8 cellular contexts compared by ENCODE assay signal in genomic region chr1:33641099-33641830, GRCh38.
A peak's percentile ranks its signal among the peaks of the same experiment; 100 is the strongest.
DNase-seq lines count a peak whose midpoint lies in the region; ATAC-seq, FAIRE-seq and TF ChIP-seq lines count a peak whose summit lies in the region.
"Had no signal": no experiment of that assay in that cellular context is flagged by ENCODE, and none has a peak within 500 bp of the region (broad histone marks: within the 10 kb centered on the region; RNA-seq: fewer than 3 reads in every experiment).

No MANE protein-coding gene starts in this region.

- no peak overlapping the region for H3K4ac ChIP-seq in IMR-90 (ENCODE audit: low read depth, low read length)

- no peaks in the 10 kb centered on the region for H3K9me3 Mint-ChIP-seq in nephron progenitor cell

- TF ChIP-seq CTCF in IMR-90 (conservative IDR thresholded peaks at IDR 0.05; ENCODE audit: low read depth, low read length) (peak; percentile 33; the same call in 1 of the 2 replicates), body of pancreas (IDR thresholded peaks at IDR 0.05) (peak in 6 of 7 experiments; percentile 9 to 42 (median 38)), nephron progenitor cell (IDR thresholded peaks at IDR 0.05) (peak; percentile 39)

- H3K9me1 ChIP-seq in IMR-90 (ENCODE audit: insufficient read depth, low read length) = no peaks in the 10 kb centered on the region

- dilution Hi-C loops in IMR-90 (cut with HindIII; ENCODE audit: low sequenced_read_pairs, unreplicated experiment) = no loop called here

- H3K4me3 Mint-ChIP-seq in nephron progenitor cell = no peak overlapping the region

- no peak overlapping the region for H2BK120ac ChIP-seq in IMR-90 (ENCODE audit: low read depth, low read length)

- no peak overlapping the region for H3K9ac ChIP-seq in IMR-90 (ENCODE audit: low read depth, low read length)

- H2AFZ ChIP-seq in IMR-90 (replicated peaks; ENCODE audit: low read length, poor library complexity) = no peak overlapping the region

- ATAC-seq in IMR-90 (ENCODE audit: low read depth) (peak; percentile 53; the same call in 1 of the 2 replicates), body of pancreas (no peak), HG03354 (IDR thresholded peaks at IDR 0.05; ENCODE audit: poor library complexity, severe bottlenecking, unreplicated experiment) (no peak)

- H4K5ac ChIP-seq in IMR-90 (ENCODE audit: low read depth, low read length) = no peak overlapping the region

- no peak overlapping the region for H2AK9ac ChIP-seq in IMR-90 (replicated peaks; ENCODE audit: low read depth, low read length, poor library complexity)

- intact Hi-C loops in IMR-90 (cut with micrococcal nuclease) = no loop called here
- intact Hi-C loops in body of pancreas (cut with DNase I) = no loop called here

- no peak overlapping the region for H4K91ac ChIP-seq in IMR-90 (ENCODE audit: insufficient read depth, low read depth, low read length)

- H3K36me3 Mint-ChIP-seq in nephron progenitor cell (ENCODE audit: low read depth) = no peaks in the 10 kb centered on the region

- H3K79me1 ChIP-seq in IMR-90 (ENCODE audit: low read depth in 1 of 2, low read length in 2 of 2) = no peaks in the 10 kb centered on the region

- CTCF ChIA-PET in IMR-90 (lab: Yijun Ruan, JAX) = no interaction called here

- no peak overlapping the region for H2BK5ac ChIP-seq in IMR-90 (ENCODE audit: low read depth, low read length, poor library complexity, severe bottlenecking)

- H4K20me1 ChIP-seq in IMR-90 (ENCODE audit: insufficient read depth, low read length) = no peaks in the 10 kb centered on the region

- TF ChIP-seq POLR2A in IMR-90 (IDR thresholded peaks at IDR 0.05; ENCODE audit: low read depth, low read length) (no peak), body of pancreas (IDR thresholded peaks at IDR 0.05) (no peak)

- no TSS peak for BruUV-seq in IMR-90 (replicated peaks; lab: Mats Ljungman, UMichigan)

- no peak overlapping the region for H3K56ac ChIP-seq in IMR-90 (ENCODE audit: extremely low read depth, insufficient read depth, low read length)

- peak; percentile 23; the same call in 1 of the 2 replicates for TF ChIP-seq RAD21 in IMR-90 (IDR thresholded peaks at IDR 0.05; ENCODE audit: low read length)

- in situ Hi-C loops in G401 (cut with HindIII; ENCODE audit: low sequenced_read_pairs) (no loop called here), IMR-90 (cut with MboI; ENCODE audit: low sequenced_read_pairs) (no loop called here)

- no peak for FAIRE-seq in frontal cortex (lab: Jason Lieb, UNC)

- H3K14ac ChIP-seq in IMR-90 (replicated peaks; ENCODE audit: low read depth, low read length) = no peak overlapping the region

- peaks cover 14% of the 10 kb centered on the region for H3K27me3 Mint-ChIP-seq in nephron progenitor cell (ENCODE audit: low read depth, poor library complexity)

- POLR2A ChIA-PET in IMR-90 (lab: Charles Lee; ENCODE audit: unreplicated experiment) = no interaction called here

- H3K27ac ChIP-seq in IMR-90 (ENCODE audit: insufficient read depth, low read length) (no peak overlapping the region), body of pancreas (no peak overlapping the region)
- H3K27ac ChIP-seq: epithelial cell of prostate had no signal

- H3K27me3 ChIP-seq in IMR-90 (ENCODE audit: control insufficient read depth, insufficient read depth, low read length) = no peaks in the 10 kb centered on the region
- no peaks in the 10 kb centered on the region for H3K27me3 ChIP-seq in body of pancreas

- no peak overlapping the region for H2BK20ac ChIP-seq in IMR-90 (ENCODE audit: low read depth, low read length)

- no peak overlapping the region for H3K4me2 ChIP-seq in IMR-90 (ENCODE audit: low read depth, low read length)

- H3K18ac ChIP-seq in IMR-90 (ENCODE audit: low read depth, low read length) = no peak overlapping the region

- H2AK5ac ChIP-seq in IMR-90 (ENCODE audit: low read depth, low read length) = no peak overlapping the region

- no peak overlapping the region for H3K27ac Mint-ChIP-seq in nephron progenitor cell

- peak; percentile 29 for DNase-seq in G401 (ENCODE audit: low spot score)
- DNase-seq in IMR-90 = peak; percentile 14
- DNase-seq in body of pancreas = peak in 1 of 4 donors; percentile 19
- peak; percentile 13 for DNase-seq in nephron progenitor cell
- no peak for DNase-seq in stimulated activated CD4-positive, alpha-beta T cell treated with anti-CD3 and anti-CD28 coated beads, Interleukin-4, amount 100 ng/mL, for 4 hours
- no peak for DNase-seq in frontal cortex (ENCODE audit: low spot score in 2 of 2)

- no peak overlapping the region for H4K8ac ChIP-seq in IMR-90 (ENCODE audit: low read depth in 2 of 2, low read length in 2 of 2)

- H3K4me1 ChIP-seq in IMR-90 (ENCODE audit: control insufficient read depth, insufficient read depth, low read length) (no peaks in the 10 kb centered on the region; the same call in 1 of the 2 replicates), body of pancreas (no peaks in the 10 kb centered on the region)

- H3K4me1 Mint-ChIP-seq in nephron progenitor cell = peaks cover 6% of the 10 kb centered on the region

- no peak overlapping the region for H2BK15ac ChIP-seq in IMR-90 (ENCODE audit: low read depth, low read length)

- no CpG with 5 or more reads among the region's 5 CpGs for WGBS in IMR-90 (ENCODE audit: extremely low coverage in 2 of 2, insufficient read length in 1 of 2), 2 experiments
- WGBS in body of pancreas, 2 donors = 63 to 64% methylated on average over 5 of the region's 5 CpGs

- no peak overlapping the region for H3K23ac ChIP-seq in IMR-90 (ENCODE audit: low read depth, low read length)

- H3K36me3 ChIP-seq in IMR-90 (ENCODE audit: control insufficient read depth, insufficient read depth, low read length) = no peaks in the 10 kb centered on the region
- H3K36me3 ChIP-seq in body of pancreas (replicated peaks in 1 of 2; ENCODE audit: insufficient read depth in 1 of 2, low read depth in 2 of 2) = no peaks in the 10 kb centered on the region

- no peaks in the 10 kb centered on the region for H3K9me3 ChIP-seq in IMR-90 (ENCODE audit: control insufficient read depth, insufficient read depth, low read length)
- no peaks in the 10 kb centered on the region for H3K9me3 ChIP-seq in body of pancreas

- H3K4me3 ChIP-seq in IMR-90 (ENCODE audit: insufficient read depth, low read depth, low read length) (no peak overlapping the region), body of pancreas (no peak overlapping the region)

TF ChIP-seq in IMR-90, 13 proteins besides CTCF, POLR2A, EP300 and RAD21:
- TF ChIP-seq RCOR1 (IDR thresholded peaks at IDR 0.05; ENCODE audit: insufficient replicate concordance, low read length) (no peak), MAZ (IDR thresholded peaks at IDR 0.05; ENCODE audit: borderline replicate concordance, low read depth, low read length) (no peak), CHD1 (IDR thresholded peaks at IDR 0.05; ENCODE audit: low read depth, low read length) (no peak)

Comparison
In these comparisons a context has a peak if more than half of its experiments do, and no peak if none do; other contexts are left out.
1. DNase-seq: peak in G401 (single experiment), IMR-90 (single experiment) and nephron progenitor cell (single experiment); none in stimulated activated CD4-positive, alpha-beta T cell treated with anti-CD3 and anti-CD28 coated beads, Interleukin-4, amount 100 ng/mL, for 4 hours (0 of 2) and frontal cortex (0 of 2).
2. Peak in every context shown above with its lines, with median percentiles within 50 percentile points of each other: CTCF ChIP-seq.